17 cellular contexts compared by ENCODE assay signal in genomic region chr7:139999516-139999915, GRCh38.
"Had no signal": no experiment of that assay in that cellular context is flagged by ENCODE, and none has a peak within 500 bp of the region (broad histone marks: within the 10 kb centered on the region; RNA-seq: fewer than 3 reads in every experiment).

No MANE protein-coding gene starts in this region.

- DNase-seq: islet precursor cell; left ventricle myocardium inferior; midbrain; mucosa of descending colon; naive thymus-derived CD4-positive, alpha-beta T cell; ovary; right lobe of liver; stimulated activated CD4-positive, alpha-beta T cell treated with anti-CD3 and anti-CD28 coated beads, Interleukin-12 subunit alpha, Interleukin-12 subunit beta, amount 100 ng/mL, for 4 hours; stimulated activated CD4-positive, alpha-beta T cell treated with anti-CD3 and anti-CD28 coated beads, Interleukin-15, amount 100 ng/mL, for 24 hours; stimulated activated CD4-positive, alpha-beta T cell treated with anti-CD3 and anti-CD28 coated beads, Interleukin-2, amount 100 ng/mL, for 24 hours; stimulated activated CD4-positive, alpha-beta T cell treated with anti-CD3 and anti-CD28 coated beads, Interleukin-4, amount 100 ng/mL, for 1 hour; stimulated activated naive B cell treated with anti-CD40 and anti-IgM and Interleukin-4, amounts not matched to agents 10 μg/mL and 1 μg/mL and 100 μg/mL, for 72 hours; stimulated activated naive CD8-positive, alpha-beta T cell treated with anti-CD3 and anti-CD28 coated beads, Interleukin-15, Interleukin-2, amounts not matched to agents 100 U/mL and 50 U/mL, for 24 hours; stomach; trophoblast cell had no signal

- ATAC-seq: mucosa of descending colon; naive thymus-derived CD4-positive, alpha-beta T cell; natural killer cell treated with Interleukin-12 subunit alpha and Interleukin-12 subunit beta and Interleukin-15 and Interleukin-18, amount 100 ng/mL, for 72 hours; right lobe of liver; stimulated activated naive B cell treated with anti-CD40 and anti-IgM and Interleukin-4, amounts not matched to agents 10 μg/mL and 1 μg/mL and 100 μg/mL, for 72 hours; stimulated activated naive CD8-positive, alpha-beta T cell treated with anti-CD3 and anti-CD28 coated beads, Interleukin-15, Interleukin-2, amounts not matched to agents 100 U/mL and 50 U/mL, for 24 hours; upper lobe of right lung had no signal
